In genomic region chrX:38215141-38215540, GRCh38 we compare ENCODE assay signal across 19 cellular contexts. TPM values are rescaled to one million over a fixed set of nuclear protein-coding genes. Genes with fewer than 3 reads are reported as not detected.
DNase-seq lines count a peak whose midpoint lies in the region; ATAC-seq and TF ChIP-seq lines count a peak whose summit lies in the region.
"Had no signal": no experiment of that assay in that cellular context is flagged by ENCODE, and none has a peak within 500 bp of the region (broad histone marks: within the 10 kb centered on the region; RNA-seq: fewer than 3 reads in every experiment).

No MANE protein-coding gene starts in this region.

- H3K27ac Mint-ChIP-seq in natural killer cell = no peak overlapping the region
- no peak overlapping the region for H3K27ac Mint-ChIP-seq in naive thymus-derived CD4-positive, alpha-beta T cell
- H3K27ac Mint-ChIP-seq: CD4-positive, CD25-positive, alpha-beta regulatory T cell; naive thymus-derived CD8-positive, alpha-beta T cell; stimulated activated naive CD8-positive, alpha-beta T cell treated with anti-CD3 and anti-CD28 coated beads, Interleukin-15, Interleukin-2, amounts not matched to agents 100 ng/mL and 50 ng/mL, for 24 hours had no signal

- no peaks in the 10 kb centered on the region for H3K4me1 Mint-ChIP-seq in natural killer cell
- peaks cover 0 to 9% (median 0%) of the 10 kb centered on the region in 7 donors for H3K4me1 Mint-ChIP-seq in naive thymus-derived CD4-positive, alpha-beta T cell
- H3K4me1 Mint-ChIP-seq: CD4-positive, CD25-positive, alpha-beta regulatory T cell had no signal

- no peak overlapping the region for H3K4me3 ChIP-seq in PC-3 (ENCODE audit: low read length)
- peak overlapping the region; percentile 9 for H3K4me3 ChIP-seq in fibroblast of mammary gland (ENCODE audit: control insufficient read depth, low read depth, low read length)
- no peak overlapping the region for H3K4me3 ChIP-seq in naive thymus-derived CD4-positive, alpha-beta T cell (ENCODE audit: low read length)
- H3K4me3 ChIP-seq: hepatocyte, left lung had no signal

- H3K79me2 ChIP-seq in PC-3 (ENCODE audit: low read length) = no peaks in the 10 kb centered on the region
- H3K79me2 ChIP-seq: hepatocyte had no signal

- intact Hi-C loops in PC-3 (cut with micrococcal nuclease) (no loop called here), natural killer cell (cut with micrococcal nuclease) (no loop called here)
- intact Hi-C loops in naive thymus-derived CD4-positive, alpha-beta T cell (cut with micrococcal nuclease) = no loop called here

- no peaks in the 10 kb centered on the region for H3F3A ChIP-seq in PC-3 (ENCODE audit: low read length, unreplicated experiment)

- CTCF ChIA-PET in PC-3 (lab: Charles Lee) = no interaction called here
- CTCF ChIA-PET in naive thymus-derived CD4-positive, alpha-beta T cell (lab: Charles Lee) = no interaction called here

- H3K4me1 ChIP-seq in PC-3 (ENCODE audit: insufficient read depth, low read length) = peaks cover 23% of the 10 kb centered on the region
- H3K4me1 ChIP-seq in naive thymus-derived CD4-positive, alpha-beta T cell (ENCODE audit: control insufficient read depth in 2 of 2, insufficient read depth in 2 of 2, low read length in 2 of 2) = no peaks in the 10 kb centered on the region
- H3K4me1 ChIP-seq: left lung had no signal

- H2AFZ ChIP-seq in PC-3 (ENCODE audit: low read length) = 0 out of 2 replicates have a peak overlapping the region, but pooled peaks have one; percentile 16
- H2AFZ ChIP-seq: hepatocyte had no signal

- TF ChIP-seq CTCF in PC-3 (conservative IDR thresholded peaks at IDR 0.05; ENCODE audit: low read depth, low read length) (no peak), fibroblast of mammary gland (conservative IDR thresholded peaks at IDR 0.05; ENCODE audit: control insufficient read depth, insufficient read depth, low read depth, low read length) (no peak), natural killer cell (IDR thresholded peaks at IDR 0.05) (no peak), omental fat pad (IDR thresholded peaks at IDR 0.05) (no peak)

- no peak overlapping the region for H3K9ac ChIP-seq in PC-3 (ENCODE audit: low read length)

- peak; percentile 49 for DNase-seq in GM03348 (ENCODE audit: low spot score)
- peak; percentile 55 for DNase-seq in PC-3
- peak; percentile 96 for DNase-seq in fibroblast of mammary gland (ENCODE audit: low read depth)
- DNase-seq in renal cortical epithelial cell (ENCODE audit: low read depth) = peak; percentile 21
- no peak for DNase-seq in natural killer cell
- DNase-seq in omental fat pad (ENCODE audit: low spot score) = no peak
- DNase-seq in naive thymus-derived CD4-positive, alpha-beta T cell = no peak
- DNase-seq: activated gamma-delta T cell; CD4-positive, CD25-positive, alpha-beta regulatory T cell; GF-D8; Karpas-422; left lung; naive thymus-derived CD8-positive, alpha-beta T cell; NCI-H2029; NCI-H748 treated with DMSO at 0.1 percent for 48 hours had no signal

- no TSS peak for BruUV-seq in PC-3 (replicated peaks; lab: Mats Ljungman, UMichigan)

- peak; percentile 48; the same call in 1 of the 2 replicates for ATAC-seq in PC-3
- no peak for ATAC-seq in natural killer cell
- no peak for ATAC-seq in omental fat pad (ENCODE audit: low FRiP score)
- ATAC-seq in naive thymus-derived CD4-positive, alpha-beta T cell = no peak
- ATAC-seq in GM21723 (IDR thresholded peaks at IDR 0.05; ENCODE audit: unreplicated experiment) = no peak
- ATAC-seq: left lung; naive thymus-derived CD8-positive, alpha-beta T cell had no signal

- H3K36me3 ChIP-seq in PC-3 (ENCODE audit: low read depth, low read length) = no peaks in the 10 kb centered on the region
- no peaks in the 10 kb centered on the region for H3K36me3 ChIP-seq in naive thymus-derived CD4-positive, alpha-beta T cell (ENCODE audit: control insufficient read depth in 2 of 3, insufficient read depth in 3 of 3, low read length in 3 of 3)
- H3K36me3 ChIP-seq: left lung had no signal

- no peaks in the 10 kb centered on the region for H4K20me1 ChIP-seq in PC-3 (ENCODE audit: low read length)

- POLR2A ChIA-PET in PC-3 (lab: Charles Lee; ENCODE audit: unreplicated experiment) = no interaction called here
- POLR2A ChIA-PET in naive thymus-derived CD4-positive, alpha-beta T cell (lab: Charles Lee) = no interaction called here

- no peaks in the 10 kb centered on the region for H3K27me3 ChIP-seq in PC-3 (ENCODE audit: low read length)
- no peaks in the 10 kb centered on the region for H3K27me3 ChIP-seq in naive thymus-derived CD4-positive, alpha-beta T cell (ENCODE audit: control insufficient read depth in 2 of 2, insufficient read depth in 2 of 2, low read length in 2 of 2)
- H3K27me3 ChIP-seq: hepatocyte had no signal

- H3K4me3 Mint-ChIP-seq in natural killer cell = no peak overlapping the region
- no peak overlapping the region for H3K4me3 Mint-ChIP-seq in naive thymus-derived CD4-positive, alpha-beta T cell
- H3K4me3 Mint-ChIP-seq: CD4-positive, CD25-positive, alpha-beta regulatory T cell; naive thymus-derived CD8-positive, alpha-beta T cell; stimulated activated naive CD8-positive, alpha-beta T cell treated with anti-CD3 and anti-CD28 coated beads, Interleukin-15, Interleukin-2, amounts not matched to agents 100 ng/mL and 50 ng/mL, for 24 hours had no signal

- H3K9me3 ChIP-seq in PC-3 (ENCODE audit: low read length) = no peaks in the 10 kb centered on the region
- no peaks in the 10 kb centered on the region for H3K9me3 ChIP-seq in naive thymus-derived CD4-positive, alpha-beta T cell (ENCODE audit: control insufficient read depth in 2 of 3, low read length in 3 of 3)
- H3K9me3 ChIP-seq: left lung had no signal

- H3K36me3 Mint-ChIP-seq in natural killer cell = no peaks in the 10 kb centered on the region
- H3K36me3 Mint-ChIP-seq in naive thymus-derived CD4-positive, alpha-beta T cell = no peaks in the 10 kb centered on the region
- H3K36me3 Mint-ChIP-seq: brain; CD4-positive, CD25-positive, alpha-beta regulatory T cell; naive thymus-derived CD8-positive, alpha-beta T cell had no signal

- peak overlapping the region; percentile 49 for H3K4me2 ChIP-seq in PC-3 (ENCODE audit: low read length)
- H3K4me2 ChIP-seq: hepatocyte had no signal

- H3K27ac ChIP-seq in PC-3 (ENCODE audit: low read length) = peak overlapping the region; percentile 75
- H3K27ac ChIP-seq in naive thymus-derived CD4-positive, alpha-beta T cell (ENCODE audit: low read depth, low read length) = no peak overlapping the region
- H3K27ac ChIP-seq: hepatocyte, left lung had no signal

- H3K9me3 Mint-ChIP-seq in natural killer cell = no peaks in the 10 kb centered on the region
- peaks cover 0 to 4% (median 0%) of the 10 kb centered on the region in 11 donors for H3K9me3 Mint-ChIP-seq in naive thymus-derived CD4-positive, alpha-beta T cell
- H3K9me3 Mint-ChIP-seq: brain; naive thymus-derived CD8-positive, alpha-beta T cell; stimulated activated naive CD8-positive, alpha-beta T cell treated with anti-CD3 and anti-CD28 coated beads, Interleukin-15, Interleukin-2, amounts not matched to agents 100 ng/mL and 50 ng/mL, for 24 hours had no signal

- H3K27me3 Mint-ChIP-seq in natural killer cell (ENCODE audit: low read depth in 2 of 2) = peaks cover 9 to 14% of the 10 kb centered on the region in 2 donors
- peaks cover 9 to 31% (median 24%) of the 10 kb centered on the region in 5 donors for H3K27me3 Mint-ChIP-seq in naive thymus-derived CD4-positive, alpha-beta T cell

- no peaks in the 10 kb centered on the region for H3K9me2 ChIP-seq in PC-3 (replicated peaks; ENCODE audit: low read length)

RNA-seq across cellular contexts. Expression of gene SRPX, which starts 5.5 kb away (rescaled TPM):
- 5.0 and 5.4 TPM in 2 replicates for total RNA-seq in PC-3 (2014; rRNA removed)
- 5.9 and 8.3 TPM in 2 replicates for total RNA-seq in renal cortical epithelial cell
- under 1 TPM in 1 of 3 donors, not detected in 2; 0.20 TPM for total RNA-seq in natural killer cell
- total RNA-seq in omental fat pad = 100 to 1,000 TPM; 250 to 432 (median 374) TPM
- total RNA-seq in naive thymus-derived CD4-positive, alpha-beta T cell = not detected
- polyA plus RNA-seq in naive thymus-derived CD4-positive, alpha-beta T cell = not detected
- total RNA-seq: CD4-positive, CD25-positive, alpha-beta regulatory T cell; naive thymus-derived CD8-positive, alpha-beta T cell had no signal
- polyA plus RNA-seq: CD4-positive, CD25-positive, alpha-beta regulatory T cell; naive thymus-derived CD8-positive, alpha-beta T cell had no signal

Comparison
In these comparisons a context has a peak if more than half of its experiments do, and no peak if none do; other contexts are left out.
1. DNase-seq: peak in GM03348 (single experiment), PC-3 (single experiment), fibroblast of mammary gland (single experiment) and renal cortical epithelial cell (single experiment); none in natural killer cell (single experiment), omental fat pad (single experiment) and naive thymus-derived CD4-positive, alpha-beta T cell (0 of 9).
2. RNA of gene SRPX, which starts 5.5 kb away (total RNA-seq): 250 to 432 TPM in omental fat pad; 5.9 to 8.3 TPM in renal cortical epithelial cell, 5.0 to 5.4 TPM in PC-3, 0.20 TPM in natural killer cell and not detected in naive thymus-derived CD4-positive, alpha-beta T cell; every median in the first group is over 10 times any median in the second.